Comparison of ENCODE assay signal across 8 cellular contexts in genomic region chr14:95496111-95496681, GRCh38. TPM values are rescaled to one million over a fixed set of nuclear protein-coding genes. Genes with fewer than 3 reads are reported as not detected.
A peak's percentile ranks its signal among the peaks of the same experiment; 100 is the strongest.
DNase-seq lines count a peak whose midpoint lies in the region; ATAC-seq and TF ChIP-seq lines count a peak whose summit lies in the region.

No MANE protein-coding gene starts in this region.

- H3K27ac ChIP-seq in neural progenitor cell (no peak overlapping the region), prostate gland (no peak overlapping the region)

- ATAC-seq in HG02973 (IDR thresholded peaks at IDR 0.05; ENCODE audit: unreplicated experiment), result peak; percentile 11
- peak; percentile 79 for ATAC-seq in activated naive CD8-positive, alpha-beta T cell treated with anti-CD3 and anti-CD28 coated beads, Interleukin-2, amount 10 ng/mL, durations not matched to agents 7 days and 5 days (ENCODE audit: low read depth)

- H3K36me3 Mint-ChIP-seq in activated naive CD8-positive, alpha-beta T cell treated with anti-CD3 and anti-CD28 coated beads, Interleukin-2, amount 10 ng/mL, durations not matched to agents 7 days and 5 days, result peaks cover 37% of the 10 kb centered on the region
- no peaks in the 10 kb centered on the region for H3K36me3 Mint-ChIP-seq in neural progenitor cell

- no peak for TF ChIP-seq CTCF in GM06990 (IDR thresholded peaks at IDR 0.05; ENCODE audit: insufficient read depth, low read length, poor library complexity, severe bottlenecking)
- no peak for TF ChIP-seq CTCF in neural progenitor cell (IDR thresholded peaks at IDR 0.05)
- no peak for TF ChIP-seq CTCF in prostate gland (IDR thresholded peaks at IDR 0.05)

- 42% methylated on average over 4 of the region's 4 CpGs for WGBS in prostate gland

- H3K27me3 Mint-ChIP-seq in activated naive CD8-positive, alpha-beta T cell treated with anti-CD3 and anti-CD28 coated beads, Interleukin-2, amount 10 ng/mL, durations not matched to agents 7 days and 5 days, result no peaks in the 10 kb centered on the region
- H3K27me3 Mint-ChIP-seq in neural progenitor cell (ENCODE audit: insufficient read depth, low read depth), result peaks cover 13% of the 10 kb centered on the region

- no peaks in the 10 kb centered on the region for H3F3A ChIP-seq in neural progenitor cell (ENCODE audit: low read depth)

- TF ChIP-seq POLR2A in prostate gland (IDR thresholded peaks at IDR 0.05), result no peak

- H3K27me3 ChIP-seq in GM06990 (replicated peaks; ENCODE audit: control insufficient read depth, insufficient read depth, low read length), result no peaks in the 10 kb centered on the region
- H3K27me3 ChIP-seq in neural progenitor cell, result no peaks in the 10 kb centered on the region
- no peaks in the 10 kb centered on the region for H3K27me3 ChIP-seq in prostate gland (replicated peaks; ENCODE audit: insufficient read depth)
- H3K27me3 ChIP-seq in H7 (ENCODE audit: control insufficient read depth, insufficient read depth, low read length), result no peaks in the 10 kb centered on the region
- no peaks in the 10 kb centered on the region for H3K27me3 ChIP-seq in HAP-1 (ENCODE audit: low read depth)

- H3K9ac ChIP-seq in neural progenitor cell, result no peak overlapping the region

- H3K4me1 Mint-ChIP-seq in activated naive CD8-positive, alpha-beta T cell treated with anti-CD3 and anti-CD28 coated beads, Interleukin-2, amount 10 ng/mL, durations not matched to agents 7 days and 5 days, result peaks cover 38% of the 10 kb centered on the region
- peaks cover 40% of the 10 kb centered on the region for H3K4me1 Mint-ChIP-seq in neural progenitor cell

- H3K36me3 ChIP-seq in GM06990 (ENCODE audit: control insufficient read depth, insufficient read depth, low read length) (peaks cover 3% of the 10 kb centered on the region), neural progenitor cell (no peaks in the 10 kb centered on the region), prostate gland (no peaks in the 10 kb centered on the region), H7 (replicated peaks; ENCODE audit: control insufficient read depth, insufficient read depth, low read length) (no peaks in the 10 kb centered on the region), HAP-1 (replicated peaks) (no peaks in the 10 kb centered on the region)

- H3K27ac Mint-ChIP-seq in activated naive CD8-positive, alpha-beta T cell treated with anti-CD3 and anti-CD28 coated beads, Interleukin-2, amount 10 ng/mL, durations not matched to agents 7 days and 5 days, result peak overlapping the region; percentile 71
- H3K27ac Mint-ChIP-seq in neural progenitor cell, result peak overlapping the region; percentile 40

- no peak for DNase-seq in GM06990 (ENCODE audit: extremely low read depth, insufficient read length)
- no peak for DNase-seq in activated naive CD8-positive, alpha-beta T cell treated with anti-CD3 and anti-CD28 coated beads, Interleukin-2, amount 10 ng/mL, durations not matched to agents 7 days and 5 days
- DNase-seq in neural progenitor cell (ENCODE audit: low spot score), result no peak
- no peak for DNase-seq in prostate gland (ENCODE audit: low spot score)
- no peak for DNase-seq in H7
- no peak for DNase-seq in NCI-H524 (lab: John Stamatoyannopoulos, UW)
- no peak for DNase-seq in HAP-1 (ENCODE audit: low spot score in 2 of 2)

- H3K4me1 ChIP-seq in neural progenitor cell (peaks cover 6% of the 10 kb centered on the region), prostate gland (replicated peaks) (peaks cover 6% of the 10 kb centered on the region), HAP-1 (no peaks in the 10 kb centered on the region)

- no peak overlapping the region for H3K4me2 ChIP-seq in neural progenitor cell

- H3K79me2 ChIP-seq in neural progenitor cell (ENCODE audit: low read depth), result no peaks in the 10 kb centered on the region

- POLR2A ChIA-PET in activated naive CD8-positive, alpha-beta T cell treated with anti-CD3 and anti-CD28 coated beads, Interleukin-2, amount 10 ng/mL, durations not matched to agents 7 days and 5 days (lab: Charles Lee), result interaction anchor here (0.6 to 1.7 kb wide), 5 partner anchors 12 to 49 kb away, joined by 3 to 7 read pairs (median 4); no protein-coding TSS in a partner anchor

- in situ Hi-C loops in HAP-1 (cut with MboI; ENCODE audit: low sequenced_read_pairs), result no loop called here

- H3K9me3 Mint-ChIP-seq in activated naive CD8-positive, alpha-beta T cell treated with anti-CD3 and anti-CD28 coated beads, Interleukin-2, amount 10 ng/mL, durations not matched to agents 7 days and 5 days, result peaks cover 1% of the 10 kb centered on the region
- peaks cover 2% of the 10 kb centered on the region for H3K9me3 Mint-ChIP-seq in neural progenitor cell

- no peak overlapping the region for H2AFZ ChIP-seq in neural progenitor cell (replicated peaks)

- H4K20me1 ChIP-seq in neural progenitor cell (ENCODE audit: low read depth), result no peaks in the 10 kb centered on the region

- H3K9me3 ChIP-seq in neural progenitor cell (ENCODE audit: low read depth) (no peaks in the 10 kb centered on the region), prostate gland (no peaks in the 10 kb centered on the region), HAP-1 (no peaks in the 10 kb centered on the region)

- H3K4me3 Mint-ChIP-seq in activated naive CD8-positive, alpha-beta T cell treated with anti-CD3 and anti-CD28 coated beads, Interleukin-2, amount 10 ng/mL, durations not matched to agents 7 days and 5 days, result peak overlapping the region; percentile 47
- no peak overlapping the region for H3K4me3 Mint-ChIP-seq in neural progenitor cell

- intact Hi-C loops in prostate gland (cut with DNase I), result no loop called here

- H3K4me3 ChIP-seq in GM06990 (replicated peaks; ENCODE audit: low read depth, low read length) (peak overlapping the region; percentile 6; the same call in 1 of the 2 replicates), neural progenitor cell (no peak overlapping the region), prostate gland (no peak overlapping the region), H7 (ENCODE audit: insufficient read depth, low read depth, low read length) (no peak overlapping the region), HAP-1 (no peak overlapping the region)

RNA-seq across cellular contexts. Expression of gene SYNE3, which starts 20.3 kb away (rescaled TPM):
- total RNA-seq in activated naive CD8-positive, alpha-beta T cell treated with anti-CD3 and anti-CD28 coated beads, Interleukin-2, amount 10 ng/mL, durations not matched to agents 7 days and 5 days, result 10 to 100 TPM; 79.0 to 79.1 TPM
- total RNA-seq in neural progenitor cell (ENCODE audit: low replicate concordance) (0.03 and 0.06 TPM in 2 replicates), prostate gland (10 to 100 TPM in 1 of 2 donors, 1 to 10 TPM in 1; 3.4 to 29.5 TPM)
- 0.31 and 0.63 TPM in 2 replicates for total RNA-seq in H7 (2014; rRNA removed; shearing (Covaris generic))

RNA-seq across cellular contexts. Expression of gene GLRX5, which starts 38.7 kb away (rescaled TPM):
- 10 to 100 TPM; 33.8 to 34.7 TPM for total RNA-seq in activated naive CD8-positive, alpha-beta T cell treated with anti-CD3 and anti-CD28 coated beads, Interleukin-2, amount 10 ng/mL, durations not matched to agents 7 days and 5 days
- total RNA-seq in neural progenitor cell (ENCODE audit: low replicate concordance), result 71.8 and 99.9 TPM in 2 replicates
- total RNA-seq in prostate gland, result 10 to 100 TPM; 56.2 to 93.0 TPM
- 67.1 and 73.1 TPM in 2 replicates for total RNA-seq in H7 (2014; rRNA removed; shearing (Covaris generic))
